1 cellular context compared by ENCODE assay signal in the genomic region with DNA sequence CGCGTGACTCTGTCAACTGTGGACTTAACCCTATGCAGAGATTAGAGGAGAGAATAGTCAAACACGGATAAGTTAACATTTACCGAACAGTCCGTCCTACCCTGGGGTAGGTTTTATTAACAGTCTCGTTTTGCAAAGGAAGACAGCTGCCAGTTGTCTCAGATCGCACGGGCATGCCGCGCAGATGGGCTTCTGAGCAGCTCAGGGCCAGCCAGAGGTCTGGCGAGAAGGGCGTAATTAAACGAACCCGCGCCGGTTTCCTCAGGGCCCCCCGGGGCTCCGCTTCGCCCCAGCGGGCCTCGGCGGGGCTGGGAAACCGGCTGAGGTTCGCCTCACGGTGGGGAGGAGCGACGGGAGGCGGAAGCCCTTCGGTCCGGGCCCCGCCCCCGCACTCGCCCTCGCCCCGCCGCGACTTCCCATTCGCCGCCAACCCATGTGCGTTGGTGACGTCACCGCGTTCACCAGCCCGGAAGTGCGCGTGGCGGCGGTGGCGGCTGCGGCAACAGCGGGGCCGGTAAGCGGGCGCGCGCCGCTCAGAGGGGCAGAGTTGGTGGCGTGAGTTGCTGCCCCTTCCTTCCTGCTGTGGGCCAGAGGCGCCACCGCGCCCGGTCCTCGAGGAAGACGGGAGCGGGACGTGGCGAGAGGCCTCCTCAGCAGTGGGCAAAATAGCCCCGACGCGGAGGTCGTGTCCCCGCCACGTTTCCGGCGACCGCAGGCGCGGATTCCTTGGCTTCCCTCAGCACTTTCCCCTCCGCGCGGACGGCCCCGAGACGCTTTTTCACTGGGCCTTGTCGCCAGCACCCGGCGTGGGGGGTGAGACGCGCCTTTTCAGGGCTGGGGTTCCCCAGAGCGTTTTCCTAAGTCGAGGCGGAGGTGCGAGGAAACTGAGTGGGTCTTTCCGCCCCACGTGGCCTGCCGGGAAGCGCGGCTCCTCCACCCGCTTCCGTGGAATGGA.
A peak's percentile ranks its signal among the peaks of the same experiment; 100 is the strongest.
TF ChIP-seq lines count a peak whose summit lies in the region.

A gene (plus strand): TSS at position 464 of the 955 bp plus-strand sequence. CDS start 2,101 bp downstream, outside the sequence.

TF ChIP-seq in GM12878, 131 proteins besides CTCF, POLR2A, EP300 and RAD21 (continued from another document and continues in another):
- TF ChIP-seq, protein P1, sequence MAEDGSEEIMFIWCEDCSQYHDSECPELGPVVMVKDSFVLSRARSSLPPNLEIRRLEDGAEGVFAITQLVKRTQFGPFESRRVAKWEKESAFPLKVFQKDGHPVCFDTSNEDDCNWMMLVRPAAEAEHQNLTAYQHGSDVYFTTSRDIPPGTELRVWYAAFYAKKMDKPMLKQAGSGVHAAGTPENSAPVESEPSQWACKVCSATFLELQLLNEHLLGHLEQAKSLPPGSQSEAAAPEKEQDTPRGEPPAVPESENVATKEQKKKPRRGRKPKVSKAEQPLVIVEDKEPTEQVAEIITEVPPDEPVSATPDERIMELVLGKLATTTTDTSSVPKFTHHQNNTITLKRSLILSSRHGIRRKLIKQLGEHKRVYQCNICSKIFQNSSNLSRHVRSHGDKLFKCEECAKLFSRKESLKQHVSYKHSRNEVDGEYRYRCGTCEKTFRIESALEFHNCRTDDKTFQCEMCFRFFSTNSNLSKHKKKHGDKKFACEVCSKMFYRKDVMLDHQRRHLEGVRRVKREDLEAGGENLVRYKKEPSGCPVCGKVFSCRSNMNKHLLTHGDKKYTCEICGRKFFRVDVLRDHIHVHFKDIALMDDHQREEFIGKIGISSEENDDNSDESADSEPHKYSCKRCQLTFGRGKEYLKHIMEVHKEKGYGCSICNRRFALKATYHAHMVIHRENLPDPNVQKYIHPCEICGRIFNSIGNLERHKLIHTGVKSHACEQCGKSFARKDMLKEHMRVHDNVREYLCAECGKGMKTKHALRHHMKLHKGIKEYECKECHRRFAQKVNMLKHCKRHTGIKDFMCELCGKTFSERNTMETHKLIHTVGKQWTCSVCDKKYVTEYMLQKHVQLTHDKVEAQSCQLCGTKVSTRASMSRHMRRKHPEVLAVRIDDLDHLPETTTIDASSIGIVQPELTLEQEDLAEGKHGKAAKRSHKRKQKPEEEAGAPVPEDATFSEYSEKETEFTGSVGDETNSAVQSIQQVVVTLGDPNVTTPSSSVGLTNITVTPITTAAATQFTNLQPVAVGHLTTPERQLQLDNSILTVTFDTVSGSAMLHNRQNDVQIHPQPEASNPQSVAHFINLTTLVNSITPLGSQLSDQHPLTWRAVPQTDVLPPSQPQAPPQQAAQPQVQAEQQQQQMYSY (CRISPR knock-in tag; IDR thresholded peaks at IDR 0.05) = no peak
- TF ChIP-seq SMC3 (IDR thresholded peaks at IDR 0.05; ENCODE audit: borderline replicate concordance, low read length) (no peak; the same call in 1 of the 2 replicates), GABPA (IDR thresholded peaks at IDR 0.05; ENCODE audit: low read depth) (peak; percentile 46; the same call in 1 of the 2 replicates), CBFB (IDR thresholded peaks at IDR 0.05; ENCODE audit: low read depth) (peak; percentile 39; the same call in 1 of the 2 replicates), CREM (IDR thresholded peaks at IDR 0.05; ENCODE audit: low read depth) (peak; percentile 92), SREBF1 (IDR thresholded peaks at IDR 0.05; ENCODE audit: low read length) (no peak), POU2F2 (IDR thresholded peaks at IDR 0.05; ENCODE audit: borderline replicate concordance, low read depth, low read length) (peak; percentile 60; the same call in 1 of the 3 replicates), GATAD2B (conservative IDR thresholded peaks at IDR 0.05; ENCODE audit: low read depth) (peak; percentile 96), CBX5 (IDR thresholded peaks at IDR 0.05; ENCODE audit: low read depth) (peak; percentile 16), YBX1 (IDR thresholded peaks at IDR 0.05) (no peak), TAF1 (IDR thresholded peaks at IDR 0.05; ENCODE audit: borderline replicate concordance, low read depth, low read length) (peak; percentile 86), TCF12 (IDR thresholded peaks at IDR 0.05; ENCODE audit: low read depth, low read length) (peak; percentile 22; the same call in 1 of the 2 replicates), ASH2L (IDR thresholded peaks at IDR 0.05; ENCODE audit: borderline replicate concordance, low read depth) (no peak), RUNX3 (IDR thresholded peaks at IDR 0.05; ENCODE audit: low read length) (peak; percentile 81), RAD51 (IDR thresholded peaks at IDR 0.05) (no peak), SMAD1 (IDR thresholded peaks at IDR 0.05; ENCODE audit: low read depth, partially characterized antibody) (no peak), ETV6 (conservative IDR thresholded peaks at IDR 0.05 in 1 of 2, IDR thresholded peaks at IDR 0.05 in 1 of 2; ENCODE audit: borderline replicate concordance in 1 of 2, low read depth in 1 of 2) (no peak), FOXM1 (IDR thresholded peaks at IDR 0.05; ENCODE audit: low read depth, low read length) (no peak), LARP7 (IDR thresholded peaks at IDR 0.05) (peak; percentile 85), MYC (IDR thresholded peaks at IDR 0.05; ENCODE audit: insufficient read depth, insufficient read length, insufficient replicate concordance, low read length, severe bottlenecking) (no peak)
- TF ChIP-seq, protein P2, sequence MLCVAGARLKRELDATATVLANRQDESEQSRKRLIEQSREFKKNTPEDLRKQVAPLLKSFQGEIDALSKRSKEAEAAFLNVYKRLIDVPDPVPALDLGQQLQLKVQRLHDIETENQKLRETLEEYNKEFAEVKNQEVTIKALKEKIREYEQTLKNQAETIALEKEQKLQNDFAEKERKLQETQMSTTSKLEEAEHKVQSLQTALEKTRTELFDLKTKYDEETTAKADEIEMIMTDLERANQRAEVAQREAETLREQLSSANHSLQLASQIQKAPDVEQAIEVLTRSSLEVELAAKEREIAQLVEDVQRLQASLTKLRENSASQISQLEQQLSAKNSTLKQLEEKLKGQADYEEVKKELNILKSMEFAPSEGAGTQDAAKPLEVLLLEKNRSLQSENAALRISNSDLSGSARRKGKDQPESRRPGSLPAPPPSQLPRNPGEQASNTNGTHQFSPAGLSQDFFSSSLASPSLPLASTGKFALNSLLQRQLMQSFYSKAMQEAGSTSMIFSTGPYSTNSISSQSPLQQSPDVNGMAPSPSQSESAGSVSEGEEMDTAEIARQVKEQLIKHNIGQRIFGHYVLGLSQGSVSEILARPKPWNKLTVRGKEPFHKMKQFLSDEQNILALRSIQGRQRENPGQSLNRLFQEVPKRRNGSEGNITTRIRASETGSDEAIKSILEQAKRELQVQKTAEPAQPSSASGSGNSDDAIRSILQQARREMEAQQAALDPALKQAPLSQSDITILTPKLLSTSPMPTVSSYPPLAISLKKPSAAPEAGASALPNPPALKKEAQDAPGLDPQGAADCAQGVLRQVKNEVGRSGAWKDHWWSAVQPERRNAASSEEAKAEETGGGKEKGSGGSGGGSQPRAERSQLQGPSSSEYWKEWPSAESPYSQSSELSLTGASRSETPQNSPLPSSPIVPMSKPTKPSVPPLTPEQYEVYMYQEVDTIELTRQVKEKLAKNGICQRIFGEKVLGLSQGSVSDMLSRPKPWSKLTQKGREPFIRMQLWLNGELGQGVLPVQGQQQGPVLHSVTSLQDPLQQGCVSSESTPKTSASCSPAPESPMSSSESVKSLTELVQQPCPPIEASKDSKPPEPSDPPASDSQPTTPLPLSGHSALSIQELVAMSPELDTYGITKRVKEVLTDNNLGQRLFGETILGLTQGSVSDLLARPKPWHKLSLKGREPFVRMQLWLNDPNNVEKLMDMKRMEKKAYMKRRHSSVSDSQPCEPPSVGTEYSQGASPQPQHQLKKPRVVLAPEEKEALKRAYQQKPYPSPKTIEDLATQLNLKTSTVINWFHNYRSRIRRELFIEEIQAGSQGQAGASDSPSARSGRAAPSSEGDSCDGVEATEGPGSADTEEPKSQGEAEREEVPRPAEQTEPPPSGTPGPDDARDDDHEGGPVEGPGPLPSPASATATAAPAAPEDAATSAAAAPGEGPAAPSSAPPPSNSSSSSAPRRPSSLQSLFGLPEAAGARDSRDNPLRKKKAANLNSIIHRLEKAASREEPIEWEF (IDR thresholded peaks at IDR 0.05; ENCODE audit: insufficient replicate concordance, low read depth, low read length) = no peak
- TF ChIP-seq, protein P3, sequence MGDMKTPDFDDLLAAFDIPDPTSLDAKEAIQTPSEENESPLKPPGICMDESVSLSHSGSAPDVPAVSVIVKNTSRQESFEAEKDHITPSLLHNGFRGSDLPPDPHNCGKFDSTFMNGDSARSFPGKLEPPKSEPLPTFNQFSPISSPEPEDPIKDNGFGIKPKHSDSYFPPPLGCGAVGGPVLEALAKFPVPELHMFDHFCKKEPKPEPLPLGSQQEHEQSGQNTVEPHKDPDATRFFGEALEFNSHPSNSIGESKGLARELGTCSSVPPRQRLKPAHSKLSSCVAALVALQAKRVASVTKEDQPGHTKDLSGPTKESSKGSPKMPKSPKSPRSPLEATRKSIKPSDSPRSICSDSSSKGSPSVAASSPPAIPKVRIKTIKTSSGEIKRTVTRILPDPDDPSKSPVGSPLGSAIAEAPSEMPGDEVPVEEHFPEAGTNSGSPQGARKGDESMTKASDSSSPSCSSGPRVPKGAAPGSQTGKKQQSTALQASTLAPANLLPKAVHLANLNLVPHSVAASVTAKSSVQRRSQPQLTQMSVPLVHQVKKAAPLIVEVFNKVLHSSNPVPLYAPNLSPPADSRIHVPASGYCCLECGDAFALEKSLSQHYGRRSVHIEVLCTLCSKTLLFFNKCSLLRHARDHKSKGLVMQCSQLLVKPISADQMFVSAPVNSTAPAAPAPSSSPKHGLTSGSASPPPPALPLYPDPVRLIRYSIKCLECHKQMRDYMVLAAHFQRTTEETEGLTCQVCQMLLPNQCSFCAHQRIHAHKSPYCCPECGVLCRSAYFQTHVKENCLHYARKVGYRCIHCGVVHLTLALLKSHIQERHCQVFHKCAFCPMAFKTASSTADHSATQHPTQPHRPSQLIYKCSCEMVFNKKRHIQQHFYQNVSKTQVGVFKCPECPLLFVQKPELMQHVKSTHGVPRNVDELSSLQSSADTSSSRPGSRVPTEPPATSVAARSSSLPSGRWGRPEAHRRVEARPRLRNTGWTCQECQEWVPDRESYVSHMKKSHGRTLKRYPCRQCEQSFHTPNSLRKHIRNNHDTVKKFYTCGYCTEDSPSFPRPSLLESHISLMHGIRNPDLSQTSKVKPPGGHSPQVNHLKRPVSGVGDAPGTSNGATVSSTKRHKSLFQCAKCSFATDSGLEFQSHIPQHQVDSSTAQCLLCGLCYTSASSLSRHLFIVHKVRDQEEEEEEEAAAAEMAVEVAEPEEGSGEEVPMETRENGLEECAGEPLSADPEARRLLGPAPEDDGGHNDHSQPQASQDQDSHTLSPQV (IDR thresholded peaks at IDR 0.05) = no peak
- TF ChIP-seq, protein P4, sequence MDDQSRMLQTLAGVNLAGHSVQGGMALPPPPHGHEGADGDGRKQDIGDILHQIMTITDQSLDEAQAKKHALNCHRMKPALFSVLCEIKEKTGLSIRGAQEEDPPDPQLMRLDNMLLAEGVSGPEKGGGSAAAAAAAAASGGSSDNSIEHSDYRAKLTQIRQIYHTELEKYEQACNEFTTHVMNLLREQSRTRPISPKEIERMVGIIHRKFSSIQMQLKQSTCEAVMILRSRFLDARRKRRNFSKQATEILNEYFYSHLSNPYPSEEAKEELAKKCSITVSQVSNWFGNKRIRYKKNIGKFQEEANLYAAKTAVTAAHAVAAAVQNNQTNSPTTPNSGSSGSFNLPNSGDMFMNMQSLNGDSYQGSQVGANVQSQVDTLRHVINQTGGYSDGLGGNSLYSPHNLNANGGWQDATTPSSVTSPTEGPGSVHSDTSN (IDR thresholded peaks at IDR 0.05; ENCODE audit: insufficient replicate concordance, low read depth, low read length) = no peak
- TF ChIP-seq, protein P5, sequence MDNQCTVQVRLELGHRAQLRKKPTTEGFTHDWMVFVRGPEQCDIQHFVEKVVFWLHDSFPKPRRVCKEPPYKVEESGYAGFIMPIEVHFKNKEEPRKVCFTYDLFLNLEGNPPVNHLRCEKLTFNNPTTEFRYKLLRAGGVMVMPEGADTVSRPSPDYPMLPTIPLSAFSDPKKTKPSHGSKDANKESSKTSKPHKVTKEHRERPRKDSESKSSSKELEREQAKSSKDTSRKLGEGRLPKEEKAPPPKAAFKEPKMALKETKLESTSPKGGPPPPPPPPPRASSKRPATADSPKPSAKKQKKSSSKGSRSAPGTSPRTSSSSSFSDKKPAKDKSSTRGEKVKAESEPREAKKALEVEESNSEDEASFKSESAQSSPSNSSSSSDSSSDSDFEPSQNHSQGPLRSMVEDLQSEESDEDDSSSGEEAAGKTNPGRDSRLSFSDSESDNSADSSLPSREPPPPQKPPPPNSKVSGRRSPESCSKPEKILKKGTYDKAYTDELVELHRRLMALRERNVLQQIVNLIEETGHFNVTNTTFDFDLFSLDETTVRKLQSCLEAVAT (IDR thresholded peaks at IDR 0.05) = 0 out of 2 replicates have a peak, but pooled peaks have one; percentile 82
- TF ChIP-seq, protein P6, sequence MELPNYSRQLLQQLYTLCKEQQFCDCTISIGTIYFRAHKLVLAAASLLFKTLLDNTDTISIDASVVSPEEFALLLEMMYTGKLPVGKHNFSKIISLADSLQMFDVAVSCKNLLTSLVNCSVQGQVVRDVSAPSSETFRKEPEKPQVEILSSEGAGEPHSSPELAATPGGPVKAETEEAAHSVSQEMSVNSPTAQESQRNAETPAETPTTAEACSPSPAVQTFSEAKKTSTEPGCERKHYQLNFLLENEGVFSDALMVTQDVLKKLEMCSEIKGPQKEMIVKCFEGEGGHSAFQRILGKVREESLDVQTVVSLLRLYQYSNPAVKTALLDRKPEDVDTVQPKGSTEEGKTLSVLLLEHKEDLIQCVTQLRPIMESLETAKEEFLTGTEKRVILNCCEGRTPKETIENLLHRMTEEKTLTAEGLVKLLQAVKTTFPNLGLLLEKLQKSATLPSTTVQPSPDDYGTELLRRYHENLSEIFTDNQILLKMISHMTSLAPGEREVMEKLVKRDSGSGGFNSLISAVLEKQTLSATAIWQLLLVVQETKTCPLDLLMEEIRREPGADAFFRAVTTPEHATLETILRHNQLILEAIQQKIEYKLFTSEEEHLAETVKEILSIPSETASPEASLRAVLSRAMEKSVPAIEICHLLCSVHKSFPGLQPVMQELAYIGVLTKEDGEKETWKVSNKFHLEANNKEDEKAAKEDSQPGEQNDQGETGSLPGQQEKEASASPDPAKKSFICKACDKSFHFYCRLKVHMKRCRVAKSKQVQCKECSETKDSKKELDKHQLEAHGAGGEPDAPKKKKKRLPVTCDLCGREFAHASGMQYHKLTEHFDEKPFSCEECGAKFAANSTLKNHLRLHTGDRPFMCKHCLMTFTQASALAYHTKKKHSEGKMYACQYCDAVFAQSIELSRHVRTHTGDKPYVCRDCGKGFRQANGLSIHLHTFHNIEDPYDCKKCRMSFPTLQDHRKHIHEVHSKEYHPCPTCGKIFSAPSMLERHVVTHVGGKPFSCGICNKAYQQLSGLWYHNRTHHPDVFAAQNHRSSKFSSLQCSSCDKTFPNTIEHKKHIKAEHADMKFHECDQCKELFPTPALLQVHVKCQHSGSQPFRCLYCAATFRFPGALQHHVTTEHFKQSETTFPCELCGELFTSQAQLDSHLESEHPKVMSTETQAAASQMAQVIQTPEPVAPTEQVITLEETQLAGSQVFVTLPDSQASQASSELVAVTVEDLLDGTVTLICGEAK (IDR thresholded peaks at IDR 0.05; ENCODE audit: borderline replicate concordance) = peak; percentile 45
- TF ChIP-seq, protein P7, sequence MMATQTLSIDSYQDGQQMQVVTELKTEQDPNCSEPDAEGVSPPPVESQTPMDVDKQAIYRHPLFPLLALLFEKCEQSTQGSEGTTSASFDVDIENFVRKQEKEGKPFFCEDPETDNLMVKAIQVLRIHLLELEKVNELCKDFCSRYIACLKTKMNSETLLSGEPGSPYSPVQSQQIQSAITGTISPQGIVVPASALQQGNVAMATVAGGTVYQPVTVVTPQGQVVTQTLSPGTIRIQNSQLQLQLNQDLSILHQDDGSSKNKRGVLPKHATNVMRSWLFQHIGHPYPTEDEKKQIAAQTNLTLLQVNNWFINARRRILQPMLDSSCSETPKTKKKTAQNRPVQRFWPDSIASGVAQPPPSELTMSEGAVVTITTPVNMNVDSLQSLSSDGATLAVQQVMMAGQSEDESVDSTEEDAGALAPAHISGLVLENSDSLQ (IDR thresholded peaks at IDR 0.05) = no peak
